1 cellular context compared by ENCODE assay signal in genomic region chr4:105146286-105147219, GRCh38.
TF ChIP-seq lines count a peak whose summit lies in the region.

Gene TET2, plus strand, starts transcription at chr4:105146876. Its CDS starts 87,067 bp downstream, at chr4:105233943.

TF ChIP-seq in HepG2, 621 proteins besides CTCF, POLR2A, EP300 and RAD21 (continued from another document and continues in another):
- TF ChIP-seq ZBTB40 (IDR thresholded peaks at IDR 0.05): no peak
- TF ChIP-seq ZBTB40 (CRISPR knock-in tag; IDR thresholded peaks at IDR 0.05): no peak; the same call in 1 of the 2 replicates
- TF ChIP-seq STAT5B (CRISPR knock-in tag; IDR thresholded peaks at IDR 0.05): 0 out of 2 replicates have a peak, but pooled peaks have one; percentile 16
- 0 out of 2 replicates have a peak, but pooled peaks have one; percentile 9 for TF ChIP-seq RXRB (CRISPR knock-in tag; IDR thresholded peaks at IDR 0.05; ENCODE audit: borderline replicate concordance)
- TF ChIP-seq TEAD3 (CRISPR knock-in tag; optimal IDR thresholded peaks at IDR 0.05; ENCODE audit: borderline replicate concordance): peak; percentile 42
- TF ChIP-seq HMGXB3 (CRISPR knock-in tag; IDR thresholded peaks at IDR 0.05; ENCODE audit: borderline replicate concordance): 0 out of 2 replicates have a peak, but pooled peaks have one; percentile 9
- peak; percentile 47 for TF ChIP-seq SALL1 (CRISPR knock-in tag; IDR thresholded peaks at IDR 0.05)
- TF ChIP-seq AGO2 (optimal IDR thresholded peaks at IDR 0.05; ENCODE audit: low read depth, low read length): peak; percentile 55
- no peak for TF ChIP-seq SAFB2 (CRISPR knock-in tag; IDR thresholded peaks at IDR 0.05; ENCODE audit: borderline replicate concordance, low read depth)
- TF ChIP-seq ZNF253 (CRISPR knock-in tag; IDR thresholded peaks at IDR 0.05; ENCODE audit: borderline replicate concordance): peak; percentile 63; the same call in 1 of the 2 replicates
- peak; percentile 66 for TF ChIP-seq HOXA3 (CRISPR knock-in tag; IDR thresholded peaks at IDR 0.05)
- TF ChIP-seq RXRA (CRISPR knock-in tag; IDR thresholded peaks at IDR 0.05): peak; percentile 36; the same call in 1 of the 2 replicates
- TF ChIP-seq ZMYM2 (CRISPR knock-in tag; IDR thresholded peaks at IDR 0.05): no peak
- TF ChIP-seq ZFX (CRISPR knock-in tag; IDR thresholded peaks at IDR 0.05; ENCODE audit: low read depth): peak; percentile 80
- no peak for TF ChIP-seq ZBTB43 (CRISPR knock-in tag; conservative IDR thresholded peaks at IDR 0.05)
- peak; percentile 66 for TF ChIP-seq HNRNPLL (IDR thresholded peaks at IDR 0.05; ENCODE audit: low read depth, low read length, poor library complexity, severe bottlenecking)
- TF ChIP-seq KDM5B (CRISPR knock-in tag; IDR thresholded peaks at IDR 0.05; ENCODE audit: borderline replicate concordance): peak; percentile 43; the same call in 1 of the 2 replicates
- TF ChIP-seq REXO4 (CRISPR knock-in tag; IDR thresholded peaks at IDR 0.05; ENCODE audit: borderline replicate concordance): no peak
- peak; percentile 3; the same call in 1 of the 2 replicates for TF ChIP-seq KDM2A (CRISPR knock-in tag; IDR thresholded peaks at IDR 0.05; ENCODE audit: borderline replicate concordance, low read depth)
- no peak for TF ChIP-seq NFE2L2 (IDR thresholded peaks at IDR 0.05; ENCODE audit: low read length)
- TF ChIP-seq ZNF281 (CRISPR knock-in tag; IDR thresholded peaks at IDR 0.05; ENCODE audit: borderline replicate concordance): 0 out of 2 replicates have a peak, but pooled peaks have one; percentile 9
- no peak for TF ChIP-seq ZNF496 (CRISPR knock-in tag; IDR thresholded peaks at IDR 0.05; ENCODE audit: insufficient replicate concordance)
- TF ChIP-seq ZNF563 (CRISPR knock-in tag; IDR thresholded peaks at IDR 0.05): peak; percentile 36; the same call in 1 of the 2 replicates
- TF ChIP-seq SAP130 (CRISPR knock-in tag; IDR thresholded peaks at IDR 0.05; ENCODE audit: low read depth): peak; percentile 51
- no peak for TF ChIP-seq KLF13 (CRISPR knock-in tag; IDR thresholded peaks at IDR 0.05)
- no peak for TF ChIP-seq PAWR (CRISPR knock-in tag; IDR thresholded peaks at IDR 0.05; ENCODE audit: borderline replicate concordance)
- 0 out of 2 replicates have a peak, but pooled peaks have one; percentile 49 for TF ChIP-seq ZNF737 (CRISPR knock-in tag; IDR thresholded peaks at IDR 0.05; ENCODE audit: borderline replicate concordance)
- TF ChIP-seq ZNF557 (CRISPR knock-in tag; IDR thresholded peaks at IDR 0.05): no peak
- peak; percentile 55; the same call in 1 of the 2 replicates for TF ChIP-seq MXD4 (CRISPR knock-in tag; IDR thresholded peaks at IDR 0.05)
- peak; percentile 47 for TF ChIP-seq ASH2L (IDR thresholded peaks at IDR 0.05; ENCODE audit: insufficient read length, low read depth, low read length)
- no peak for TF ChIP-seq TOPORS (CRISPR knock-in tag; IDR thresholded peaks at IDR 0.05)
- TF ChIP-seq ZNF740 (CRISPR knock-in tag; IDR thresholded peaks at IDR 0.05): peak; percentile 50; the same call in 1 of the 2 replicates
- no peak for TF ChIP-seq SMARCE1 (IDR thresholded peaks at IDR 0.05; ENCODE audit: borderline replicate concordance)
- peak; percentile 97 for TF ChIP-seq ZNF777 (CRISPR knock-in tag; IDR thresholded peaks at IDR 0.05)
- peak; percentile 52 for TF ChIP-seq POGZ (CRISPR knock-in tag; IDR thresholded peaks at IDR 0.05)
- TF ChIP-seq HOXA9 (CRISPR knock-in tag; IDR thresholded peaks at IDR 0.05; ENCODE audit: borderline replicate concordance): no peak
- peak; percentile 84 for TF ChIP-seq ZSCAN20 (CRISPR knock-in tag; IDR thresholded peaks at IDR 0.05; ENCODE audit: borderline replicate concordance)
- peak; percentile 20; the same call in 1 of the 2 replicates for TF ChIP-seq MXD1 (CRISPR knock-in tag; IDR thresholded peaks at IDR 0.05)
- TF ChIP-seq ZNF510 (CRISPR knock-in tag; IDR thresholded peaks at IDR 0.05; ENCODE audit: low read depth): no peak
- no peak for TF ChIP-seq AKAP8 (CRISPR knock-in tag; IDR thresholded peaks at IDR 0.05)
- TF ChIP-seq TAF1 (CRISPR knock-in tag; IDR thresholded peaks at IDR 0.05): peak; percentile 64
